In genomic region chr2:106551466-106552130, GRCh38 we compare ENCODE assay signal across 16 cellular contexts.
DNase-seq lines count a peak whose midpoint lies in the region; ATAC-seq lines count a peak whose summit lies in the region.
"Had no signal": no experiment of that assay in that cellular context is flagged by ENCODE, and none has a peak within 500 bp of the region (broad histone marks: within the 10 kb centered on the region; RNA-seq: fewer than 3 reads in every experiment).

No MANE protein-coding gene starts in this region.

- no peak overlapping the region for H3K4me3 Mint-ChIP-seq in stimulated activated memory B cell treated with anti-CD40 and anti-IgM and Interleukin-4, amounts not matched to agents 10 μg/mL and 1 μg/mL and 100 μg/mL, for 72 hours
- H3K4me3 Mint-ChIP-seq: CD4-positive, CD25-positive, alpha-beta regulatory T cell; GM23338 had no signal

- no peaks in the 10 kb centered on the region for H3K79me2 ChIP-seq in Karpas-422 (ENCODE audit: low read length)

- H3K4me1 Mint-ChIP-seq in stimulated activated memory B cell treated with anti-CD40 and anti-IgM and Interleukin-4, amounts not matched to agents 10 μg/mL and 1 μg/mL and 100 μg/mL, for 72 hours: peaks cover under 1% of the 10 kb centered on the region
- H3K4me1 Mint-ChIP-seq: CD4-positive, CD25-positive, alpha-beta regulatory T cell; GM23338 had no signal

- peaks cover 8% of the 10 kb centered on the region for H3K27me3 Mint-ChIP-seq in stimulated activated memory B cell treated with anti-CD40 and anti-IgM and Interleukin-4, amounts not matched to agents 10 μg/mL and 1 μg/mL and 100 μg/mL, for 72 hours

- H3K27ac ChIP-seq in neuronal stem cell (replicated peaks; ENCODE audit: low read length) (no peak overlapping the region), Karpas-422 (ENCODE audit: low read length) (no peak overlapping the region)
- H3K27ac ChIP-seq: BLaER1 had no signal

- H3K9me2 ChIP-seq in Karpas-422 (replicated peaks; ENCODE audit: insufficient read depth, low read length): no peaks in the 10 kb centered on the region

- H2BK5ac ChIP-seq in neuronal stem cell (ENCODE audit: low read length): no peak overlapping the region

- H2AK5ac ChIP-seq in neuronal stem cell (ENCODE audit: low read depth, low read length): no peak overlapping the region

- no peak overlapping the region for H3K4me3 ChIP-seq in neuronal stem cell (ENCODE audit: low read length in 2 of 2)
- H3K4me3 ChIP-seq in Karpas-422 (ENCODE audit: low read length): no peak overlapping the region
- H3K4me3 ChIP-seq: BLaER1, GM23338 had no signal

- H3K18ac ChIP-seq in neuronal stem cell (ENCODE audit: low read length): no peak overlapping the region

- peak; percentile 64 for ATAC-seq in left colon
- peak; percentile 26 for ATAC-seq in stimulated activated memory B cell treated with anti-CD40 and anti-IgM and Interleukin-4, amounts not matched to agents 10 μg/mL and 1 μg/mL and 100 μg/mL, for 72 hours
- no peak for ATAC-seq in GM21737 (IDR thresholded peaks at IDR 0.05; ENCODE audit: unreplicated experiment)
- no peak for ATAC-seq in HG03354 (IDR thresholded peaks at IDR 0.05; ENCODE audit: poor library complexity, severe bottlenecking, unreplicated experiment)
- ATAC-seq: GM23338 had no signal

- no peak overlapping the region for H3K27ac Mint-ChIP-seq in stimulated activated memory B cell treated with anti-CD40 and anti-IgM and Interleukin-4, amounts not matched to agents 10 μg/mL and 1 μg/mL and 100 μg/mL, for 72 hours
- H3K27ac Mint-ChIP-seq: CD4-positive, CD25-positive, alpha-beta regulatory T cell; GM23338 had no signal

- H3K9me3 ChIP-seq in neuronal stem cell (replicated peaks in 1 of 2; ENCODE audit: control insufficient read depth in 2 of 2, insufficient read depth in 1 of 2, low read depth in 1 of 2, low read length in 2 of 2): no peaks in the 10 kb centered on the region
- H3K9me3 ChIP-seq in Karpas-422 (ENCODE audit: low read length): no peaks in the 10 kb centered on the region
- H3K9me3 ChIP-seq: BLaER1 had no signal

- H3K9ac ChIP-seq in neuronal stem cell (ENCODE audit: low read depth, low read length, poor library complexity): no peak overlapping the region
- no peak overlapping the region for H3K9ac ChIP-seq in Karpas-422 (ENCODE audit: low read length)
- H3K9ac ChIP-seq: BLaER1 had no signal

- no peaks in the 10 kb centered on the region for H3K36me3 ChIP-seq in neuronal stem cell (replicated peaks in 1 of 2; ENCODE audit: control insufficient read depth in 2 of 2, insufficient read depth in 2 of 2, low read length in 2 of 2)
- no peaks in the 10 kb centered on the region for H3K36me3 ChIP-seq in Karpas-422 (ENCODE audit: insufficient read depth, low read length)
- H3K36me3 ChIP-seq: BLaER1 had no signal

- no peaks in the 10 kb centered on the region for H4K20me1 ChIP-seq in Karpas-422 (ENCODE audit: insufficient read depth, low read depth, low read length)
- H4K20me1 ChIP-seq: BLaER1 had no signal

- WGBS in neuronal stem cell (ENCODE audit: extremely low coverage in 2 of 2, insufficient read length in 2 of 2, insufficient replicate concordance in 1 of 2), 2 donors: no CpG with 5 or more reads among the region's 7 CpGs

- no peak overlapping the region for H2AFZ ChIP-seq in neuronal stem cell (ENCODE audit: low read length)
- H2AFZ ChIP-seq in Karpas-422 (ENCODE audit: low read length): no peak overlapping the region
- H2AFZ ChIP-seq: GM23338 had no signal

- intact Hi-C loops in left colon (cut with DNase I, micrococcal nuclease): no loop called here

- H4K8ac ChIP-seq in neuronal stem cell (ENCODE audit: low read depth, low read length): no peak overlapping the region

- peaks cover 3% of the 10 kb centered on the region for H3K9me3 Mint-ChIP-seq in stimulated activated memory B cell treated with anti-CD40 and anti-IgM and Interleukin-4, amounts not matched to agents 10 μg/mL and 1 μg/mL and 100 μg/mL, for 72 hours
- H3K9me3 Mint-ChIP-seq: CD4-positive, CD25-positive, alpha-beta regulatory T cell had no signal

- H3K23ac ChIP-seq in neuronal stem cell (ENCODE audit: low read depth, low read length, poor library complexity): no peak overlapping the region

- no peak overlapping the region for H3K14ac ChIP-seq in neuronal stem cell (ENCODE audit: low read length)

- H3K4me1 ChIP-seq in neuronal stem cell (ENCODE audit: control insufficient read depth in 2 of 2, insufficient read depth in 1 of 2, low read depth in 1 of 2, low read length in 2 of 2) (no peaks in the 10 kb centered on the region), Karpas-422 (ENCODE audit: low read length) (no peaks in the 10 kb centered on the region)
- H3K4me1 ChIP-seq: BLaER1 had no signal

- H3K79me1 ChIP-seq in neuronal stem cell (ENCODE audit: low read depth, low read length): no peaks in the 10 kb centered on the region

- no peak overlapping the region for H3K4ac ChIP-seq in neuronal stem cell (ENCODE audit: low read length)

- no peak overlapping the region for H2BK15ac ChIP-seq in neuronal stem cell (ENCODE audit: low read length)

- H3K27me3 ChIP-seq in neuronal stem cell (ENCODE audit: control insufficient read depth in 3 of 3, insufficient read depth in 3 of 3, low read depth in 1 of 3, low read length in 3 of 3) (peaks cover 0 to 3% (median 0%) of the 10 kb centered on the region in 3 experiments), Karpas-422 (ENCODE audit: low read length) (no peaks in the 10 kb centered on the region)
- H3K27me3 ChIP-seq: BLaER1 had no signal

- DNase-seq in activated CD8-positive, alpha-beta memory T cell treated with anti-CD3 and anti-CD28 coated beads, Interleukin-2, amount 50 U/mL, for 48 hours: peak; percentile 36
- DNase-seq in activated CD8-positive, alpha-beta memory T cell treated with anti-CD3 and anti-CD28 coated beads, Interleukin-2, amount 50 U/mL, for 4 hours: no peak
- DNase-seq in left colon (no peak), neuronal stem cell (ENCODE audit: low spot score) (no peak), Karpas-422 (no peak)
- DNase-seq: 8988T; AML-193; CD4-positive, CD25-positive, alpha-beta regulatory T cell; DMS53; GF-D8; H7 had no signal

- H4K91ac ChIP-seq in neuronal stem cell (ENCODE audit: low read depth, low read length, poor library complexity): peak overlapping the region; percentile 15

- H3K36me3 Mint-ChIP-seq in stimulated activated memory B cell treated with anti-CD40 and anti-IgM and Interleukin-4, amounts not matched to agents 10 μg/mL and 1 μg/mL and 100 μg/mL, for 72 hours: no peaks in the 10 kb centered on the region
- H3K36me3 Mint-ChIP-seq: CD4-positive, CD25-positive, alpha-beta regulatory T cell had no signal

- H2BK120ac ChIP-seq in neuronal stem cell (ENCODE audit: low read depth, low read length): no peak overlapping the region

- H3K4me2 ChIP-seq in neuronal stem cell (ENCODE audit: insufficient read depth, low read length, poor library complexity, severe bottlenecking): no peak overlapping the region
- H3K4me2 ChIP-seq in Karpas-422 (ENCODE audit: low read depth, low read length, poor library complexity, severe bottlenecking): no peak overlapping the region
- H3K4me2 ChIP-seq: BLaER1, GM23338 had no signal

- H2BK12ac ChIP-seq in neuronal stem cell (ENCODE audit: low read length): no peak overlapping the region

Comparison
In these comparisons a context has a peak if more than half of its experiments do, and no peak if none do; other contexts are left out.
1. ATAC-seq: peak in left colon (single experiment) and stimulated activated memory B cell treated with anti-CD40 and anti-IgM and Interleukin-4, amounts not matched to agents 10 μg/mL and 1 μg/mL and 100 μg/mL, for 72 hours (single experiment); none in GM21737 (single experiment) and HG03354 (single experiment).